ENCODE assay signal across 2 cellular contexts in the genomic region with DNA sequence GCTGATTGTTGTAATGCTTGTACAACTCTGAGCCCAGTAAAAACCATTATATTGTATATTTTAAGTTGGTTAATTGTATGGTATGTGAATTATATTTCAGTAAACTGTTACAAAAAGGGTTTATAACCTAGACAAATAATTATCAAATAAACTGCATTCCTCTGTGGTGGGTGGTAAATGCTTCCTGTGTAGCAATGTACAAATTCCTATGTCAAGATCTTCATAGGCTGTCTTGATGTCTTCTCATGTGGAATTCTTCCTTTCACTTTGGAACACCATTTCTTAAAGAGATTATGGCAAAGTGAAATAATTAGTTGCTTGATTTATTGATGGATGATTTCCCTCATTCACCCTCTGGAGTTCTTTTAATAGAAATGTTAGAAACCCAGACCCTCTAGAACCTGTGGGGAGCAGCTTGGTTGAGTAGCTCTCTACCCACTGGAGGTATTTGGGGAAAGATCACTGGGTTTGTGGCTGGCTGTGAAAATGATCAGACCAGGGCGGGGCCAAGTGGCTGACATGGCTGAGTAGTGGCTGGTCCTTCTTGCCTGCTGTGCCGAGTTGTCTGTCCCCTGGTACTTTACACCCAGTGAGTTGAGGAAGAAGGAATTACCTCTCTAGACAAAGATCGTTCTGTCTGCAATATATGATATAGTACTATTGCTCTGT.
A peak's percentile ranks its signal among the peaks of the same experiment; 100 is the strongest.
TF ChIP-seq lines count a peak whose summit lies in the region.

No MANE protein-coding gene starts in this region.

TF ChIP-seq in IMR-90, 13 proteins besides CTCF, POLR2A, EP300 and RAD21:
- TF ChIP-seq FOS (IDR thresholded peaks at IDR 0.05; ENCODE audit: low read depth, low read length) (no peak), RFX5 (IDR thresholded peaks at IDR 0.05; ENCODE audit: low read depth, low read length) (no peak), CEBPB (IDR thresholded peaks at IDR 0.05; ENCODE audit: low read depth, low read length) (peak; percentile 10; the same call in 1 of the 2 replicates), BHLHE40 (IDR thresholded peaks at IDR 0.05; ENCODE audit: low read depth, low read length) (no peak), SMC3 (IDR thresholded peaks at IDR 0.05; ENCODE audit: low read depth, low read length) (no peak), MXI1 (IDR thresholded peaks at IDR 0.05; ENCODE audit: borderline replicate concordance, low read depth, low read length) (no peak)

TF ChIP-seq in GM12878, 131 proteins besides CTCF, POLR2A, EP300 and RAD21:
- TF ChIP-seq, protein P1, sequence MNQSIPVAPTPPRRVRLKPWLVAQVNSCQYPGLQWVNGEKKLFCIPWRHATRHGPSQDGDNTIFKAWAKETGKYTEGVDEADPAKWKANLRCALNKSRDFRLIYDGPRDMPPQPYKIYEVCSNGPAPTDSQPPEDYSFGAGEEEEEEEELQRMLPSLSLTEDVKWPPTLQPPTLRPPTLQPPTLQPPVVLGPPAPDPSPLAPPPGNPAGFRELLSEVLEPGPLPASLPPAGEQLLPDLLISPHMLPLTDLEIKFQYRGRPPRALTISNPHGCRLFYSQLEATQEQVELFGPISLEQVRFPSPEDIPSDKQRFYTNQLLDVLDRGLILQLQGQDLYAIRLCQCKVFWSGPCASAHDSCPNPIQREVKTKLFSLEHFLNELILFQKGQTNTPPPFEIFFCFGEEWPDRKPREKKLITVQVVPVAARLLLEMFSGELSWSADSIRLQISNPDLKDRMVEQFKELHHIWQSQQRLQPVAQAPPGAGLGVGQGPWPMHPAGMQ (IDR thresholded peaks at IDR 0.05; ENCODE audit: borderline replicate concordance) = no peak
- TF ChIP-seq CEBPB (IDR thresholded peaks at IDR 0.05; ENCODE audit: borderline replicate concordance in 1 of 2, low read depth in 2 of 2, low read length in 2 of 2) (0 out of 4 replicates have a peak, but pooled peaks of 1 of the 2 experiments have one; percentile 6), NFIC (IDR thresholded peaks at IDR 0.05; ENCODE audit: low read depth, low read length) (0 out of 2 replicates have a peak, but pooled peaks have one; percentile 3)
